Comparison of ENCODE assay signal across 9 cellular contexts in genomic region chr4:82892467-82892802, GRCh38. TPM values are rescaled to one million over a fixed set of nuclear protein-coding genes. Genes with fewer than 3 reads are reported as not detected.
A peak's percentile ranks its signal among the peaks of the same experiment; 100 is the strongest.
DNase-seq lines count a peak whose midpoint lies in the region; ATAC-seq, FAIRE-seq and TF ChIP-seq lines count a peak whose summit lies in the region.
"Had no signal": no experiment of that assay in that cellular context is flagged by ENCODE, and none has a peak within 500 bp of the region (broad histone marks: within the 10 kb centered on the region; RNA-seq: fewer than 3 reads in every experiment).

No MANE protein-coding gene starts in this region.

- no peaks in the 10 kb centered on the region for H3K27me3 Mint-ChIP-seq in CD8-positive, alpha-beta memory T cell
- no peaks in the 10 kb centered on the region for H3K27me3 Mint-ChIP-seq in astrocyte (ENCODE audit: low read depth, unreplicated experiment)
- H3K27me3 Mint-ChIP-seq in natural killer cell treated with Interleukin-12 subunit alpha and Interleukin-12 subunit beta and Interleukin-15 and Interleukin-18, amount 100 ng/mL, for 72 hours = no peaks in the 10 kb centered on the region

- H3K27ac ChIP-seq in CD8-positive, alpha-beta memory T cell (ENCODE audit: low read depth, low read length) = no peak overlapping the region
- H3K27ac ChIP-seq in KMS-11 (peak overlapping the region; percentile 89; the same call in 1 of the 2 replicates), astrocyte (ENCODE audit: low read depth, low read length) (no peak overlapping the region), tibial artery (no peak overlapping the region)

- H3K4me1 ChIP-seq in CD8-positive, alpha-beta memory T cell (ENCODE audit: insufficient read depth, low read length) = peaks cover 25% of the 10 kb centered on the region
- H3K4me1 ChIP-seq in KMS-11 (ENCODE audit: low read depth, poor library complexity, severe bottlenecking) (peaks cover 59% of the 10 kb centered on the region), astrocyte (ENCODE audit: insufficient read depth, low read length) (peaks cover 17% of the 10 kb centered on the region), tibial artery (peaks cover 0 to 37% (median 17%) of the 10 kb centered on the region in 4 donors)

- intact Hi-C loops in tibial artery (cut with DNase I; ENCODE audit: low total_unique reads) = no loop called here

- H3K36me3 Mint-ChIP-seq in CD8-positive, alpha-beta memory T cell = peaks cover 12 to 47% (median 14%) of the 10 kb centered on the region in 3 donors
- peaks cover 14% of the 10 kb centered on the region for H3K36me3 Mint-ChIP-seq in astrocyte (ENCODE audit: low read depth, unreplicated experiment)
- peaks cover 19% of the 10 kb centered on the region for H3K36me3 Mint-ChIP-seq in natural killer cell treated with Interleukin-12 subunit alpha and Interleukin-12 subunit beta and Interleukin-15 and Interleukin-18, amount 100 ng/mL, for 72 hours

- peak overlapping the region; percentile 5 to 96 (median 91) for H3K4me3 Mint-ChIP-seq in CD8-positive, alpha-beta memory T cell
- peak overlapping the region; percentile 96 for H3K4me3 Mint-ChIP-seq in astrocyte (ENCODE audit: unreplicated experiment)
- peak overlapping the region; percentile 97 for H3K4me3 Mint-ChIP-seq in natural killer cell treated with Interleukin-12 subunit alpha and Interleukin-12 subunit beta and Interleukin-15 and Interleukin-18, amount 100 ng/mL, for 72 hours

- no peak for TF ChIP-seq CTCF in KMS-11 (conservative IDR thresholded peaks at IDR 0.05; ENCODE audit: low read depth, low read length)
- TF ChIP-seq CTCF in astrocyte (IDR thresholded peaks at IDR 0.05; ENCODE audit: insufficient read depth, low read depth, low read length) = no peak
- TF ChIP-seq CTCF in tibial artery (IDR thresholded peaks at IDR 0.05) = no peak

- H3K4me1 Mint-ChIP-seq in CD8-positive, alpha-beta memory T cell = peaks cover 32 to 56% (median 46%) of the 10 kb centered on the region in 3 donors
- H3K4me1 Mint-ChIP-seq in astrocyte (ENCODE audit: low read depth, unreplicated experiment) = peaks cover 24% of the 10 kb centered on the region
- peaks cover 16 to 34% of the 10 kb centered on the region in 2 donors for H3K4me1 Mint-ChIP-seq in natural killer cell treated with Interleukin-12 subunit alpha and Interleukin-12 subunit beta and Interleukin-15 and Interleukin-18, amount 100 ng/mL, for 72 hours (ENCODE audit: low read depth in 2 of 2)

- H4K20me1 ChIP-seq in KMS-11 (ENCODE audit: insufficient read depth) (0 out of 2 replicates have a peak, but pooled peaks cover 1% of the 10 kb centered on the region), astrocyte (ENCODE audit: insufficient read depth, low read length) (peaks cover 23% of the 10 kb centered on the region)

- POLR2A ChIA-PET in CD8-positive, alpha-beta memory T cell (lab: Charles Lee) = interaction anchor here (0.7 kb wide), 1 partner anchor 531 kb away, joined by 3 read pairs; no protein-coding TSS in a partner anchor

- H3K4me2 ChIP-seq in KMS-11 (peak overlapping the region; percentile 41), astrocyte (ENCODE audit: low read length) (peak overlapping the region; percentile 89)

- H2AFZ ChIP-seq in KMS-11 (ENCODE audit: low read depth) = no peak overlapping the region
- no peak overlapping the region for H2AFZ ChIP-seq in astrocyte (ENCODE audit: low read depth, low read length)

- no peak for ATAC-seq in natural killer cell treated with Interleukin-12 subunit alpha and Interleukin-12 subunit beta and Interleukin-15 and Interleukin-18, amount 100 ng/mL, for 72 hours
- ATAC-seq in HG03342 (IDR thresholded peaks at IDR 0.05; ENCODE audit: unreplicated experiment) = no peak
- no peak for ATAC-seq in GM21576 (IDR thresholded peaks at IDR 0.05; ENCODE audit: unreplicated experiment)

- no peak for DNase-seq in CD8-positive, alpha-beta memory T cell
- no peak for DNase-seq in astrocyte (ENCODE audit: low read depth)
- no peak for DNase-seq in natural killer cell treated with Interleukin-12 subunit alpha and Interleukin-12 subunit beta and Interleukin-15 and Interleukin-18, amount 100 ng/mL, for 72 hours (ENCODE audit: low spot score)
- no peak for DNase-seq in tibial artery
- DNase-seq: DMS79, SHP77 had no signal

- no peaks in the 10 kb centered on the region for H3K27me3 ChIP-seq in CD8-positive, alpha-beta memory T cell (ENCODE audit: insufficient read depth, low read length, poor library complexity, severe bottlenecking)
- H3K27me3 ChIP-seq in KMS-11 (ENCODE audit: insufficient read depth, low read depth) = no peaks in the 10 kb centered on the region
- H3K27me3 ChIP-seq in astrocyte (ENCODE audit: insufficient read depth, low read length) = no peaks in the 10 kb centered on the region
- no peaks in the 10 kb centered on the region for H3K27me3 ChIP-seq in tibial artery

- no peak overlapping the region for H3K4me3 ChIP-seq in CD8-positive, alpha-beta memory T cell (ENCODE audit: low read length)
- no peak overlapping the region for H3K4me3 ChIP-seq in KMS-11 (IDR thresholded peaks at IDR 0.05; ENCODE audit: insufficient read depth, low read depth, low read length)
- H3K4me3 ChIP-seq in astrocyte (ENCODE audit: insufficient read depth, low read depth, low read length) = no peak overlapping the region
- H3K4me3 ChIP-seq in tibial artery = no peak overlapping the region

- H3K9me3 Mint-ChIP-seq in CD8-positive, alpha-beta memory T cell = no peaks in the 10 kb centered on the region
- H3K9me3 Mint-ChIP-seq in astrocyte (ENCODE audit: unreplicated experiment) = no peaks in the 10 kb centered on the region
- H3K9me3 Mint-ChIP-seq in natural killer cell treated with Interleukin-12 subunit alpha and Interleukin-12 subunit beta and Interleukin-15 and Interleukin-18, amount 100 ng/mL, for 72 hours = no peaks in the 10 kb centered on the region

- peaks cover 6% of the 10 kb centered on the region for H3K36me3 ChIP-seq in CD8-positive, alpha-beta memory T cell (ENCODE audit: insufficient read depth, low read length)
- H3K36me3 ChIP-seq in KMS-11 (ENCODE audit: insufficient read depth) (peaks cover 10% of the 10 kb centered on the region; the same call in 1 of the 2 replicates), astrocyte (ENCODE audit: insufficient read depth, low read length) (peaks cover 21% of the 10 kb centered on the region), tibial artery (peaks cover 0 to 18% (median 7%) of the 10 kb centered on the region in 3 donors)

- H3K27ac Mint-ChIP-seq in CD8-positive, alpha-beta memory T cell = peak overlapping the region in 7 of 8 donors; percentile 36 to 99 (median 98)
- H3K27ac Mint-ChIP-seq in astrocyte (ENCODE audit: unreplicated experiment) = peak overlapping the region; percentile 23
- peak overlapping the region; percentile 97 for H3K27ac Mint-ChIP-seq in natural killer cell treated with Interleukin-12 subunit alpha and Interleukin-12 subunit beta and Interleukin-15 and Interleukin-18, amount 100 ng/mL, for 72 hours

- no peak for FAIRE-seq in astrocyte (lab: Jason Lieb, UNC)

- H3K9me3 ChIP-seq in CD8-positive, alpha-beta memory T cell (ENCODE audit: low read length) = no peaks in the 10 kb centered on the region
- H3K9me3 ChIP-seq in astrocyte (ENCODE audit: insufficient read depth, low read depth, low read length) (no peaks in the 10 kb centered on the region), tibial artery (no peaks in the 10 kb centered on the region)

- peak overlapping the region; percentile 1; the same call in 1 of the 2 replicates for H3K9ac ChIP-seq in KMS-11
- peak overlapping the region; percentile 100 for H3K9ac ChIP-seq in astrocyte (ENCODE audit: low read length)

- CTCF ChIA-PET in CD8-positive, alpha-beta memory T cell (lab: Charles Lee) = interaction anchor here (0.8 to 1.3 kb wide), 2 partner anchors 8 to 143 kb away, joined by 3 to 4 read pairs; partner anchors contain the start of genes COPS4 and THAP9

- peaks cover 48% of the 10 kb centered on the region for H3K79me2 ChIP-seq in KMS-11 (ENCODE audit: insufficient read depth, low read depth)
- H3K79me2 ChIP-seq in astrocyte (ENCODE audit: insufficient read depth, low read length) = peaks cover 84% of the 10 kb centered on the region

RNA-seq across cellular contexts. Expression of gene SEC31A, which starts 1.5 kb away (rescaled TPM):
- 100 to 1,000 TPM in 1 of 2 experiments, 10 to 100 TPM in 1; 87.3 to 100 TPM for total RNA-seq in CD8-positive, alpha-beta memory T cell
- polyA plus RNA-seq in CD8-positive, alpha-beta memory T cell = 129 TPM
- 471 and 483 TPM in 2 replicates for total RNA-seq in astrocyte
- 100 to 1,000 TPM; 140 to 145 TPM for total RNA-seq in natural killer cell treated with Interleukin-12 subunit alpha and Interleukin-12 subunit beta and Interleukin-15 and Interleukin-18, amount 100 ng/mL, for 72 hours

RNA-seq across cellular contexts. Expression of gene THAP9, which starts 8.1 kb away (rescaled TPM):
- 1 to 10 TPM; 1.6 to 2.3 TPM for total RNA-seq in CD8-positive, alpha-beta memory T cell
- polyA plus RNA-seq in CD8-positive, alpha-beta memory T cell = 2.0 TPM
- 2.8 and 3.3 TPM in 2 replicates for total RNA-seq in astrocyte
- 1 to 10 TPM; 1.7 to 3.0 TPM for total RNA-seq in natural killer cell treated with Interleukin-12 subunit alpha and Interleukin-12 subunit beta and Interleukin-15 and Interleukin-18, amount 100 ng/mL, for 72 hours

Comparison
In these comparisons a context has a peak if more than half of its experiments do, and no peak if none do; other contexts are left out.
1. H3K27ac Mint-ChIP-seq: peak in every context shown above with its lines; median percentile 98 in CD8-positive, alpha-beta memory T cell; 97 in natural killer cell treated with Interleukin-12 subunit alpha and Interleukin-12 subunit beta and Interleukin-15 and Interleukin-18, amount 100 ng/mL, for 72 hours; 23 in astrocyte.